In genomic region chr14:93996130-93996695, GRCh38 we compare ENCODE assay signal across 3 cellular contexts.
TF ChIP-seq lines count a peak whose summit lies in the region.

No MANE protein-coding gene starts in this region.

TF ChIP-seq in SK-N-SH, 30 proteins besides CTCF, POLR2A, EP300 and RAD21 (continued from another document):
- TF ChIP-seq TEAD4 (IDR thresholded peaks at IDR 0.05; ENCODE audit: borderline replicate concordance, insufficient read depth) (no peak), GATA2 (CRISPR knock-in tag; IDR thresholded peaks at IDR 0.05) (no peak), ELF1 (IDR thresholded peaks at IDR 0.05) (no peak), RFX5 (IDR thresholded peaks at IDR 0.05; ENCODE audit: low read length) (no peak), REST (IDR thresholded peaks at IDR 0.05; ENCODE audit: low read depth, low read length) (no peak), EZH2phosphoT487 (IDR thresholded peaks at IDR 0.05; ENCODE audit: borderline replicate concordance, low read depth) (no peak)

TF ChIP-seq in SK-N-SH treated with all-trans-retinoic acid at 6 μM for 48 hours, 23 proteins besides CTCF, POLR2A, EP300 and RAD21 (continued from another document):
- no peak for TF ChIP-seq CSRNP3 (CRISPR knock-in tag; IDR thresholded peaks at IDR 0.05)
- TF ChIP-seq PATZ1 (CRISPR knock-in tag; IDR thresholded peaks at IDR 0.05; ENCODE audit: borderline replicate concordance), result no peak
- TF ChIP-seq PPARA (CRISPR knock-in tag; IDR thresholded peaks at IDR 0.05; ENCODE audit: borderline replicate concordance), result no peak
- TF ChIP-seq ZNF70 (CRISPR knock-in tag; IDR thresholded peaks at IDR 0.05), result no peak
- no peak for TF ChIP-seq CSDC2 (CRISPR knock-in tag; IDR thresholded peaks at IDR 0.05)
- TF ChIP-seq ZFP3 (CRISPR knock-in tag; IDR thresholded peaks at IDR 0.05), result no peak
- TF ChIP-seq ESRRG (CRISPR knock-in tag; IDR thresholded peaks at IDR 0.05), result no peak
- no peak for TF ChIP-seq ISL1 (CRISPR knock-in tag; IDR thresholded peaks at IDR 0.05)
- no peak for TF ChIP-seq TOX (CRISPR knock-in tag; IDR thresholded peaks at IDR 0.05; ENCODE audit: borderline replicate concordance)
- no peak for TF ChIP-seq ZNF8 (CRISPR knock-in tag; IDR thresholded peaks at IDR 0.05)
- no peak for TF ChIP-seq ZC3H10 (CRISPR knock-in tag; IDR thresholded peaks at IDR 0.05)
- TF ChIP-seq TCF4 (CRISPR knock-in tag; IDR thresholded peaks at IDR 0.05; ENCODE audit: borderline replicate concordance), result no peak

TF ChIP-seq in WTC11, 78 proteins besides CTCF, POLR2A, EP300 and RAD21 (continued from another document):
- TF ChIP-seq AR (CRISPR knock-in tag; IDR thresholded peaks at IDR 0.05), result no peak
- no peak for TF ChIP-seq FOXJ3 (CRISPR knock-in tag; IDR thresholded peaks at IDR 0.05; ENCODE audit: borderline replicate concordance)
- TF ChIP-seq PRDM15 (CRISPR knock-in tag; IDR thresholded peaks at IDR 0.05), result no peak
- TF ChIP-seq USF2 (CRISPR knock-in tag; IDR thresholded peaks at IDR 0.05), result no peak
- TF ChIP-seq SMAD3 (CRISPR knock-in tag; IDR thresholded peaks at IDR 0.05; ENCODE audit: borderline replicate concordance), result no peak
- TF ChIP-seq FOXP1 (CRISPR knock-in tag; IDR thresholded peaks at IDR 0.05; ENCODE audit: borderline replicate concordance), result no peak
- TF ChIP-seq USF1 (CRISPR knock-in tag; IDR thresholded peaks at IDR 0.05), result no peak
- TF ChIP-seq CDX4 (CRISPR knock-in tag; IDR thresholded peaks at IDR 0.05; ENCODE audit: borderline replicate concordance), result no peak
- no peak for TF ChIP-seq MAX (CRISPR knock-in tag; IDR thresholded peaks at IDR 0.05)
- no peak for TF ChIP-seq ATF3 (CRISPR knock-in tag; conservative IDR thresholded peaks at IDR 0.05)
- TF ChIP-seq TEAD4 (CRISPR knock-in tag; IDR thresholded peaks at IDR 0.05), result no peak
- TF ChIP-seq SOX15 (CRISPR knock-in tag; IDR thresholded peaks at IDR 0.05), result no peak
- no peak for TF ChIP-seq E2F4 (CRISPR knock-in tag; IDR thresholded peaks at IDR 0.05; ENCODE audit: borderline replicate concordance, low read depth)
